In genomic region chr7:99782012-99782953, GRCh38 we compare ENCODE assay signal across 1 cellular context.
TF ChIP-seq lines count a peak whose summit lies in the region.

No MANE protein-coding gene starts in this region.

TF ChIP-seq in HepG2, 621 proteins besides CTCF, POLR2A, EP300 and RAD21:
- TF ChIP-seq FOXA3 (CRISPR knock-in tag; IDR thresholded peaks at IDR 0.05), result 0 out of 2 replicates have a peak, but pooled peaks have one; percentile 16
- no peak for TF ChIP-seq ZBTB43 (CRISPR knock-in tag; conservative IDR thresholded peaks at IDR 0.05)
- peak; percentile 15; the same call in 1 of the 2 replicates for TF ChIP-seq HNF4A (CRISPR knock-in tag; IDR thresholded peaks at IDR 0.05)
- no peak for TF ChIP-seq REXO4 (CRISPR knock-in tag; IDR thresholded peaks at IDR 0.05; ENCODE audit: borderline replicate concordance)
- peak; percentile 24; the same call in 1 of the 2 replicates for TF ChIP-seq ZMYM4 (CRISPR knock-in tag; IDR thresholded peaks at IDR 0.05)
- TF ChIP-seq AGO2 (optimal IDR thresholded peaks at IDR 0.05; ENCODE audit: low read depth, low read length), result no peak
- TF ChIP-seq ZNF292 (CRISPR knock-in tag; IDR thresholded peaks at IDR 0.05; ENCODE audit: borderline replicate concordance, low read depth), result peak; percentile 61; the same call in 1 of the 2 replicates
- peak; percentile 55; the same call in 1 of the 2 replicates for TF ChIP-seq THRA (CRISPR knock-in tag; IDR thresholded peaks at IDR 0.05; ENCODE audit: borderline replicate concordance)
- no peak for TF ChIP-seq PREB (CRISPR knock-in tag; IDR thresholded peaks at IDR 0.05)
- no peak for TF ChIP-seq SOX6 (IDR thresholded peaks at IDR 0.05)
- TF ChIP-seq SOX6 (CRISPR knock-in tag; IDR thresholded peaks at IDR 0.05), result peak; percentile 21; the same call in 1 of the 2 replicates
- TF ChIP-seq ZNF24 (IDR thresholded peaks at IDR 0.05), result no peak
- no peak for TF ChIP-seq MAFF (IDR thresholded peaks at IDR 0.05; ENCODE audit: low read depth, low read length)
- 0 out of 2 replicates have a peak, but pooled peaks have one; percentile 27 for TF ChIP-seq ZNF264 (CRISPR knock-in tag; IDR thresholded peaks at IDR 0.05)
- no peak for TF ChIP-seq NFE2L1 (CRISPR knock-in tag; IDR thresholded peaks at IDR 0.05; ENCODE audit: borderline replicate concordance)
- TF ChIP-seq SOX13 (IDR thresholded peaks at IDR 0.05), result no peak
- peak in 1 of 2 experiments; percentile 35; a peak in 2 of 4 replicates for TF ChIP-seq SOX13 (CRISPR knock-in tag; conservative IDR thresholded peaks at IDR 0.05 in 1 of 2, IDR thresholded peaks at IDR 0.05 in 1 of 2)
- peak; percentile 48 for TF ChIP-seq STAG1 (CRISPR knock-in tag; IDR thresholded peaks at IDR 0.05)
- 0 out of 2 replicates have a peak, but pooled peaks have one; percentile 43 for TF ChIP-seq PITX1 (CRISPR knock-in tag; IDR thresholded peaks at IDR 0.05)
- TF ChIP-seq TCF12 (IDR thresholded peaks at IDR 0.05), result no peak
- no peak for TF ChIP-seq TCF12 (CRISPR knock-in tag; IDR thresholded peaks at IDR 0.05)
- TF ChIP-seq ATAD3A (CRISPR knock-in tag; IDR thresholded peaks at IDR 0.05), result no peak
- 0 out of 2 replicates have a peak, but pooled peaks have one; percentile 16 for TF ChIP-seq FOXP4 (CRISPR knock-in tag; IDR thresholded peaks at IDR 0.05)
- 0 out of 2 replicates have a peak, but pooled peaks have one; percentile 17 for TF ChIP-seq GFI1 (CRISPR knock-in tag; IDR thresholded peaks at IDR 0.05; ENCODE audit: borderline replicate concordance)
- TF ChIP-seq RARA (CRISPR knock-in tag; IDR thresholded peaks at IDR 0.05), result 0 out of 2 replicates have a peak, but pooled peaks have one; percentile 39
- TF ChIP-seq MXI1 (IDR thresholded peaks at IDR 0.05; ENCODE audit: borderline replicate concordance, low read depth, low read length), result no peak
- TF ChIP-seq PAXIP1 (CRISPR knock-in tag; conservative IDR thresholded peaks at IDR 0.05), result peak; percentile 20; the same call in 1 of the 2 replicates
- no peak for TF ChIP-seq MZF1 (CRISPR knock-in tag; IDR thresholded peaks at IDR 0.05; ENCODE audit: borderline replicate concordance)
- peak; percentile 42; the same call in 1 of the 2 replicates for TF ChIP-seq SALL1 (CRISPR knock-in tag; IDR thresholded peaks at IDR 0.05)
- TF ChIP-seq USF2 (IDR thresholded peaks at IDR 0.05; ENCODE audit: low read depth, low read length), result no peak
- TF ChIP-seq USF2 (CRISPR knock-in tag; IDR thresholded peaks at IDR 0.05; ENCODE audit: borderline replicate concordance), result no peak
- TF ChIP-seq TP53 (CRISPR knock-in tag; conservative IDR thresholded peaks at IDR 0.05), result no peak
- peak; percentile 58 for TF ChIP-seq MED1 (CRISPR knock-in tag; IDR thresholded peaks at IDR 0.05)
- 0 out of 2 replicates have a peak, but pooled peaks have one; percentile 13 for TF ChIP-seq HOXA3 (CRISPR knock-in tag; IDR thresholded peaks at IDR 0.05)
- TF ChIP-seq RXRB (CRISPR knock-in tag; IDR thresholded peaks at IDR 0.05; ENCODE audit: borderline replicate concordance), result 0 out of 2 replicates have a peak, but pooled peaks have one; percentile 60
- TF ChIP-seq GATAD2A (CRISPR knock-in tag; IDR thresholded peaks at IDR 0.05), result 0 out of 2 replicates have a peak, but pooled peaks have one; percentile 14
- no peak for TF ChIP-seq SP4 (CRISPR knock-in tag; IDR thresholded peaks at IDR 0.05)
TF ChIP-seq in HepG2: peak in this region for 19.
